29 cellular contexts compared by ENCODE assay signal in the genomic region with DNA sequence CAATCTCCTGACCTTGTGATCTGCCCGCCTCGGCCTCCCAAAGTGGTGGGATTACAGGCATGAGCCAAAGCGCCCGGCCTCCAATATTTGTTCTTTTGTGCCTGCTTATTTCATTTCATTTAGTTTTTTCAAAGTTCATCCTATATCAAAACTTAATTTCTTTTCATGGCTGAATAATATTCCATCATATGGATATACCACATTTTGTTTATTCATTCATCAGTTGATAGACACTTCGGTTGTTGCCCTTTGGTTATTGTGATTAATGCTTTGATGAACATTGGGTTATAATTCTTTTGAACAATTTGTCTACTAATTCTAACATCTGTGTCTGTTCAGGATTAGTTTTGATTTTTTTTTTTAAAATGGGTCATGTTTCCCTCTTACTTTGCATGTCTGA.
"Had no signal": no experiment of that assay in that cellular context is flagged by ENCODE, and none has a peak within 500 bp of the region (broad histone marks: within the 10 kb centered on the region; RNA-seq: fewer than 3 reads in every experiment).

No MANE protein-coding gene starts in this region.

- H3K4me3 ChIP-seq: coronary artery, dorsolateral prefrontal cortex, esophagus muscularis mucosa, esophagus squamous epithelium, gastrocnemius medialis, gastroesophageal sphincter, heart left ventricle, heart right ventricle, hepatocyte had no signal

- H3K4me3 Mint-ChIP-seq: dendritic cell treated with granulocyte-macrophage colony-stimulating factor and Interleukin-4, amounts not matched to agents 40 ng/mL and 50 ng/mL, for 4 days; effector memory CD8-positive, alpha-beta T cell; endodermal cell had no signal

- H3K4me2 ChIP-seq: hepatocyte had no signal

- H3K27ac ChIP-seq: coronary artery, dorsolateral prefrontal cortex, epithelial cell of prostate, esophagus muscularis mucosa, esophagus squamous epithelium, foreskin keratinocyte, gastrocnemius medialis, gastroesophageal sphincter, heart left ventricle, heart right ventricle, hepatocyte had no signal

- H3K36me3 ChIP-seq: esophagus muscularis mucosa, esophagus squamous epithelium, gastrocnemius medialis, gastroesophageal sphincter, heart left ventricle, heart right ventricle had no signal

- H3K27ac Mint-ChIP-seq: dendritic cell treated with granulocyte-macrophage colony-stimulating factor and Interleukin-4, amounts not matched to agents 40 ng/mL and 50 ng/mL, for 4 days; effector memory CD8-positive, alpha-beta T cell; endodermal cell had no signal

- H3K4me1 Mint-ChIP-seq: endodermal cell had no signal

- H2AFZ ChIP-seq: hepatocyte had no signal

- H3K4me1 ChIP-seq: esophagus muscularis mucosa, foreskin keratinocyte, gastroesophageal sphincter, heart left ventricle, heart right ventricle had no signal

- FAIRE-seq: endometrium, endothelial cell of umbilical vein, frontal cortex had no signal

- H3K9me3 Mint-ChIP-seq: dendritic cell treated with granulocyte-macrophage colony-stimulating factor and Interleukin-4, amounts not matched to agents 40 ng/mL and 50 ng/mL, for 4 days; effector memory CD8-positive, alpha-beta T cell had no signal

- ATAC-seq: effector memory CD8-positive, alpha-beta T cell; esophagus mucosa; foreskin keratinocyte; gastrocnemius medialis; gastroesophageal sphincter; heart left ventricle; heart right ventricle had no signal

- H3K9me3 ChIP-seq: esophagus muscularis mucosa, esophagus squamous epithelium, gastrocnemius medialis, gastroesophageal sphincter had no signal

- H3K27me3 ChIP-seq: dorsolateral prefrontal cortex, esophagus muscularis mucosa, esophagus squamous epithelium, foreskin keratinocyte, gastrocnemius medialis, gastroesophageal sphincter, heart left ventricle, hepatocyte had no signal

- DNase-seq: cortex of kidney; dermis blood vessel endothelial cell; dorsolateral prefrontal cortex; effector CD4-positive, alpha-beta T cell; effector CD8-positive, alpha-beta T cell; effector memory CD4-positive, alpha-beta T cell; effector memory CD8-positive, alpha-beta T cell; endodermal cell; erythroblast; esophagus squamous epithelium; foreskin fibroblast; foreskin keratinocyte; foreskin melanocyte; gastrocnemius medialis; glutamatergic neuron; head of caudate nucleus; heart left ventricle; heart right ventricle; hippocampal formation had no signal

- H3K79me2 ChIP-seq: hepatocyte had no signal
